1 cellular context compared by ENCODE assay signal in genomic region chr19:55044771-55045716, GRCh38.
A peak's percentile ranks its signal among the peaks of the same experiment; 100 is the strongest.
TF ChIP-seq lines count a peak whose summit lies in the region.

No MANE protein-coding gene starts in this region.

TF ChIP-seq in GM23338, 12 proteins besides CTCF, POLR2A, EP300 and RAD21:
- TF ChIP-seq ZNF331 (CRISPR knock-in tag; IDR thresholded peaks at IDR 0.05; ENCODE audit: low read depth) = no peak
- no peak for TF ChIP-seq JUNB (IDR thresholded peaks at IDR 0.05; ENCODE audit: unreplicated experiment)
- peak; percentile 21; the same call in 1 of the 2 replicates for TF ChIP-seq POLR2AphosphoS5 (IDR thresholded peaks at IDR 0.05; ENCODE audit: low read depth)
